Comparison of ENCODE assay signal across 11 cellular contexts in genomic region chr12:25041006-25041741, GRCh38.
DNase-seq lines count a peak whose midpoint lies in the region; ATAC-seq and TF ChIP-seq lines count a peak whose summit lies in the region.
"Had no signal": no experiment of that assay in that cellular context is flagged by ENCODE, and none has a peak within 500 bp of the region (broad histone marks: within the 10 kb centered on the region; RNA-seq: fewer than 3 reads in every experiment).

No MANE protein-coding gene starts in this region.

- TF ChIP-seq CTCF in IMR-90 (conservative IDR thresholded peaks at IDR 0.05; ENCODE audit: low read depth, low read length) = no peak
- TF ChIP-seq CTCF in mesothelial cell of epicardium (IDR thresholded peaks at IDR 0.05; ENCODE audit: unreplicated experiment) = no peak
- no peak for TF ChIP-seq CTCF in colonic mucosa (IDR thresholded peaks at IDR 0.05)

- no peak overlapping the region for H4K5ac ChIP-seq in IMR-90 (ENCODE audit: low read depth, low read length)

- H3K27me3 ChIP-seq in IMR-90 (ENCODE audit: control insufficient read depth, insufficient read depth, low read length) (peaks cover 6% of the 10 kb centered on the region; the same call in 1 of the 2 replicates), colonic mucosa (no peaks in the 10 kb centered on the region)

- H3K56ac ChIP-seq in IMR-90 (ENCODE audit: extremely low read depth, insufficient read depth, low read length) = no peak overlapping the region

- H3K4me3 ChIP-seq in IMR-90 (ENCODE audit: insufficient read depth, low read depth, low read length) (no peak overlapping the region), colonic mucosa (no peak overlapping the region)

- H2AK9ac ChIP-seq in IMR-90 (replicated peaks; ENCODE audit: low read depth, low read length, poor library complexity) = no peak overlapping the region

- H3K4me3 Mint-ChIP-seq in mesothelial cell of epicardium = no peak overlapping the region

- H3K27ac ChIP-seq in IMR-90 (ENCODE audit: insufficient read depth, low read length) = no peak overlapping the region
- no peak overlapping the region for H3K27ac ChIP-seq in colonic mucosa

- H3K27ac Mint-ChIP-seq in mesothelial cell of epicardium = peak overlapping the region; percentile 10

- H3K9ac ChIP-seq in IMR-90 (ENCODE audit: low read depth, low read length) = no peak overlapping the region
- no peak overlapping the region for H3K9ac ChIP-seq in colonic mucosa (ENCODE audit: low read depth in 2 of 2, low read length in 2 of 2)

- peaks cover 2% of the 10 kb centered on the region for H3K4me1 Mint-ChIP-seq in mesothelial cell of epicardium

- TF ChIP-seq RAD21 in IMR-90 (IDR thresholded peaks at IDR 0.05; ENCODE audit: low read length) = no peak

- no peaks in the 10 kb centered on the region for H3K79me1 ChIP-seq in IMR-90 (ENCODE audit: low read depth in 1 of 2, low read length in 2 of 2)

- WGBS in IMR-90 (ENCODE audit: extremely low coverage in 2 of 2, insufficient read length in 1 of 2), 2 experiments = 20% methylated on average over 1 of the region's 9 CpGs; no CpG with 5 or more reads in 1 of the 2 experiments

- H3K9me3 Mint-ChIP-seq in mesothelial cell of epicardium = peaks cover 18% of the 10 kb centered on the region

- H4K8ac ChIP-seq in IMR-90 (ENCODE audit: low read depth in 2 of 2, low read length in 2 of 2) = no peak overlapping the region

- H3K36me3 ChIP-seq in IMR-90 (ENCODE audit: control insufficient read depth, insufficient read depth, low read length) (no peaks in the 10 kb centered on the region), colonic mucosa (no peaks in the 10 kb centered on the region)

- no peak overlapping the region; the same call in 1 of the 2 replicates for H3K14ac ChIP-seq in IMR-90 (replicated peaks; ENCODE audit: low read depth, low read length)

- dilution Hi-C loops in IMR-90 (cut with HindIII; ENCODE audit: low sequenced_read_pairs, unreplicated experiment) = no loop called here

- no peak overlapping the region for H2BK120ac ChIP-seq in IMR-90 (ENCODE audit: low read depth, low read length)

- H2AK5ac ChIP-seq in IMR-90 (ENCODE audit: low read depth, low read length) = no peak overlapping the region

- H2BK15ac ChIP-seq in IMR-90 (ENCODE audit: low read depth, low read length) = no peak overlapping the region

- no peaks in the 10 kb centered on the region for H3K4me1 ChIP-seq in IMR-90 (ENCODE audit: control insufficient read depth, insufficient read depth, low read length)
- no peaks in the 10 kb centered on the region for H3K4me1 ChIP-seq in colonic mucosa

- DNase-seq in IMR-90 = no peak
- no peak for DNase-seq in mesothelial cell of epicardium (ENCODE audit: low spot score in 2 of 2, unreplicated experiment in 2 of 2)
- no peak for DNase-seq in colonic mucosa
- DNase-seq in CD1c-positive myeloid dendritic cell (ENCODE audit: extremely low spot score) = no peak
- no peak for DNase-seq in DMS153 (lab: John Stamatoyannopoulos, UW)
- DNase-seq: glutamatergic neuron; MV-4-11; stimulated activated CD8-positive, alpha-beta memory T cell treated with anti-CD3 and anti-CD28 coated beads, Interleukin-4, amount 100 ng/mL, for 48 hours had no signal

- H4K20me1 ChIP-seq in IMR-90 (ENCODE audit: insufficient read depth, low read length) = no peaks in the 10 kb centered on the region

- H3K4ac ChIP-seq in IMR-90 (ENCODE audit: low read depth, low read length) = no peak overlapping the region

- in situ Hi-C loops in IMR-90 (cut with MboI; ENCODE audit: low sequenced_read_pairs) = no loop called here

- no peaks in the 10 kb centered on the region for H3K27me3 Mint-ChIP-seq in mesothelial cell of epicardium (ENCODE audit: low read depth)

- TF ChIP-seq POLR2A in IMR-90 (IDR thresholded peaks at IDR 0.05; ENCODE audit: low read depth, low read length) = no peak

- H2BK5ac ChIP-seq in IMR-90 (ENCODE audit: low read depth, low read length, poor library complexity, severe bottlenecking) = no peak overlapping the region

- peaks cover 1% of the 10 kb centered on the region for H3K36me3 Mint-ChIP-seq in mesothelial cell of epicardium

- POLR2A ChIA-PET in IMR-90 (lab: Charles Lee; ENCODE audit: unreplicated experiment) = no interaction called here

- no peak overlapping the region for H2BK20ac ChIP-seq in IMR-90 (ENCODE audit: low read depth, low read length)

- H3K9me1 ChIP-seq in IMR-90 (ENCODE audit: insufficient read depth, low read length) = no peaks in the 10 kb centered on the region

- H3K18ac ChIP-seq in IMR-90 (ENCODE audit: low read depth, low read length) = no peak overlapping the region

- no peak overlapping the region; the same call in 1 of the 2 replicates for H3K23ac ChIP-seq in IMR-90 (ENCODE audit: low read depth, low read length)

- H3K9me3 ChIP-seq in IMR-90 (ENCODE audit: control insufficient read depth, insufficient read depth, low read length) (no peaks in the 10 kb centered on the region; the same call in 1 of the 2 replicates), colonic mucosa (no peaks in the 10 kb centered on the region)

- peak overlapping the region; percentile 58 for H2AFZ ChIP-seq in IMR-90 (replicated peaks; ENCODE audit: low read length, poor library complexity)

- H3K4me2 ChIP-seq in IMR-90 (ENCODE audit: low read depth, low read length) = no peak overlapping the region

- peak; percentile 81 for ATAC-seq in GM18858 (IDR thresholded peaks at IDR 0.05; ENCODE audit: unreplicated experiment)
- ATAC-seq in HG02610 (IDR thresholded peaks at IDR 0.05; ENCODE audit: unreplicated experiment) = peak; percentile 91
- no peak; the same call in 1 of the 2 replicates for ATAC-seq in IMR-90 (ENCODE audit: low read depth)
- no peak for ATAC-seq in esophagus mucosa

- intact Hi-C loops in IMR-90 (cut with micrococcal nuclease) (no loop called here), colonic mucosa (cut with DNase I) (no loop called here)

- H4K91ac ChIP-seq in IMR-90 (ENCODE audit: insufficient read depth, low read depth, low read length) = no peak overlapping the region

- BruUV-seq in IMR-90 (replicated peaks; lab: Mats Ljungman, UMichigan) = no TSS peak

- CTCF ChIA-PET in IMR-90 (lab: Yijun Ruan, JAX) = interaction anchor here (0.7 kb wide), 1 partner anchor 11 kb away, joined by 3 read pairs; no protein-coding TSS in a partner anchor

TF ChIP-seq in IMR-90, 13 proteins besides CTCF, POLR2A, EP300 and RAD21:
- TF ChIP-seq FOS (IDR thresholded peaks at IDR 0.05; ENCODE audit: low read depth, low read length) (no peak), CEBPB (IDR thresholded peaks at IDR 0.05; ENCODE audit: low read depth, low read length) (no peak), MXI1 (IDR thresholded peaks at IDR 0.05; ENCODE audit: borderline replicate concordance, low read depth, low read length) (no peak), CHD1 (IDR thresholded peaks at IDR 0.05; ENCODE audit: low read depth, low read length) (no peak), MAZ (IDR thresholded peaks at IDR 0.05; ENCODE audit: borderline replicate concordance, low read depth, low read length) (no peak), NFE2L2 (IDR thresholded peaks at IDR 0.05; ENCODE audit: low read depth, low read length) (no peak), SMC3 (IDR thresholded peaks at IDR 0.05; ENCODE audit: low read depth, low read length) (no peak), USF2 (IDR thresholded peaks at IDR 0.05; ENCODE audit: low read depth, low read length) (no peak), MAFK (IDR thresholded peaks at IDR 0.05; ENCODE audit: low read depth, low read length) (no peak), BHLHE40 (IDR thresholded peaks at IDR 0.05; ENCODE audit: low read depth, low read length) (no peak)
- TF ChIP-seq, protein P1, sequence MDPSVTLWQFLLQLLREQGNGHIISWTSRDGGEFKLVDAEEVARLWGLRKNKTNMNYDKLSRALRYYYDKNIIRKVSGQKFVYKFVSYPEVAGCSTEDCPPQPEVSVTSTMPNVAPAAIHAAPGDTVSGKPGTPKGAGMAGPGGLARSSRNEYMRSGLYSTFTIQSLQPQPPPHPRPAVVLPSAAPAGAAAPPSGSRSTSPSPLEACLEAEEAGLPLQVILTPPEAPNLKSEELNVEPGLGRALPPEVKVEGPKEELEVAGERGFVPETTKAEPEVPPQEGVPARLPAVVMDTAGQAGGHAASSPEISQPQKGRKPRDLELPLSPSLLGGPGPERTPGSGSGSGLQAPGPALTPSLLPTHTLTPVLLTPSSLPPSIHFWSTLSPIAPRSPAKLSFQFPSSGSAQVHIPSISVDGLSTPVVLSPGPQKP (IDR thresholded peaks at IDR 0.05; ENCODE audit: borderline replicate concordance, low read depth, low read length) = no peak

Comparison
In these comparisons a context has a peak if more than half of its experiments do, and no peak if none do; other contexts are left out.
1. ATAC-seq: peak in GM18858 (single experiment) and HG02610 (single experiment); none in IMR-90 (single experiment) and esophagus mucosa (single experiment).